17 cellular contexts compared by ENCODE assay signal in genomic region chr10:130709415-130709814, GRCh38.
DNase-seq lines count a peak whose midpoint lies in the region; TF ChIP-seq lines count a peak whose summit lies in the region.
"Had no signal": no experiment of that assay in that cellular context is flagged by ENCODE, and none has a peak within 500 bp of the region (broad histone marks: within the 10 kb centered on the region; RNA-seq: fewer than 3 reads in every experiment).

No MANE protein-coding gene starts in this region.

- H3K9ac ChIP-seq in BLaER1, result no peak overlapping the region
- H3K9ac ChIP-seq in BLaER1 treated with 17β-estradiol and CSF1 and Interleukin-3, amounts not matched to agents 10 nM and 100 nM, result no peak overlapping the region
- no peak overlapping the region for H3K9ac ChIP-seq in endodermal cell (ENCODE audit: extremely low read depth, low read length, poor library complexity, severe bottlenecking)

- 89 to 92% methylated on average over 2 of the region's 2 CpGs for WGBS in endodermal cell (ENCODE audit: insufficient coverage in 1 of 2, insufficient read length in 1 of 2), 2 experiments

- no peak for TF ChIP-seq CTCF in endodermal cell (conservative IDR thresholded peaks at IDR 0.05)

- H3K4me1 ChIP-seq in BLaER1, result peaks cover 64% of the 10 kb centered on the region
- peaks cover 14 to 57% (median 39%) of the 10 kb centered on the region in 10 experiments for H3K4me1 ChIP-seq in BLaER1 treated with 17β-estradiol and CSF1 and Interleukin-3, amounts not matched to agents 10 nM and 100 nM
- no peaks in the 10 kb centered on the region for H3K4me1 ChIP-seq in endodermal cell (ENCODE audit: control insufficient read depth, insufficient read depth, low read length)

- H3K27ac ChIP-seq in BLaER1 (peak overlapping the region; percentile 7; the same call in 1 of the 2 replicates), endodermal cell (ENCODE audit: low read depth, low read length) (no peak overlapping the region)
- no peak overlapping the region for H3K27ac ChIP-seq in BLaER1 treated with 17β-estradiol and CSF1 and Interleukin-3, amounts not matched to agents 10 nM and 100 nM

- H3K27ac Mint-ChIP-seq in endodermal cell, result no peak overlapping the region
- H3K27ac Mint-ChIP-seq: CD14-positive monocyte; CD4-positive, alpha-beta T cell; CD8-positive, alpha-beta memory T cell had no signal

- no peaks in the 10 kb centered on the region for H4K20me1 ChIP-seq in BLaER1
- H4K20me1 ChIP-seq in BLaER1 treated with 17β-estradiol and CSF1 and Interleukin-3, amounts not matched to agents 10 nM and 100 nM, result no peaks in the 10 kb centered on the region; a peak in 1 of 22 replicates

- no peak overlapping the region for H3K4me3 Mint-ChIP-seq in endodermal cell
- H3K4me3 Mint-ChIP-seq: CD14-positive monocyte; CD4-positive, alpha-beta T cell; CD8-positive, alpha-beta memory T cell had no signal

- intact Hi-C loops in posterior vena cava (cut with DNase I), result no loop called here

- peak overlapping the region; percentile 57 for H3K4me2 ChIP-seq in BLaER1
- H3K4me2 ChIP-seq in BLaER1 treated with 17β-estradiol and CSF1 and Interleukin-3, amounts not matched to agents 10 nM and 100 nM, result peak overlapping the region in 8 of 11 experiments; percentile 53 to 78 (median 67); a peak in 14 of 22 replicates

- H3K9me3 Mint-ChIP-seq in endodermal cell, result no peaks in the 10 kb centered on the region
- H3K9me3 Mint-ChIP-seq: CD4-positive, alpha-beta T cell had no signal

- H3K9me3 ChIP-seq in BLaER1, result no peaks in the 10 kb centered on the region
- H3K9me3 ChIP-seq in BLaER1 treated with 17β-estradiol and CSF1 and Interleukin-3, amounts not matched to agents 10 nM and 100 nM (replicated peaks in 1 of 11), result no peaks in the 10 kb centered on the region
- H3K9me3 ChIP-seq in endodermal cell (ENCODE audit: control insufficient read depth, low read length), result no peaks in the 10 kb centered on the region

- no peaks in the 10 kb centered on the region for H3K4me1 Mint-ChIP-seq in endodermal cell
- H3K4me1 Mint-ChIP-seq: CD8-positive, alpha-beta memory T cell had no signal

- peaks cover 12% of the 10 kb centered on the region for H3K27me3 Mint-ChIP-seq in endodermal cell (ENCODE audit: insufficient read depth)

- H3K4me3 ChIP-seq in BLaER1, result no peak overlapping the region
- no peak overlapping the region for H3K4me3 ChIP-seq in BLaER1 treated with 17β-estradiol and CSF1 and Interleukin-3, amounts not matched to agents 10 nM and 100 nM
- H3K4me3 ChIP-seq in endodermal cell (ENCODE audit: low read length), result no peak overlapping the region
- H3K4me3 ChIP-seq: GM12878 had no signal

- no peaks in the 10 kb centered on the region for H3K27me3 ChIP-seq in BLaER1
- H3K27me3 ChIP-seq in BLaER1 treated with 17β-estradiol and CSF1 and Interleukin-3, amounts not matched to agents 10 nM and 100 nM, result no peaks in the 10 kb centered on the region
- H3K27me3 ChIP-seq in endodermal cell (ENCODE audit: control insufficient read depth, insufficient read depth, low read length, poor library complexity, severe bottlenecking), result no peaks in the 10 kb centered on the region

- no peaks in the 10 kb centered on the region for H3K36me3 Mint-ChIP-seq in endodermal cell (ENCODE audit: low read depth)
- H3K36me3 Mint-ChIP-seq: CD14-positive monocyte; CD8-positive, alpha-beta memory T cell had no signal

- no peaks in the 10 kb centered on the region for H3K36me3 ChIP-seq in BLaER1
- H3K36me3 ChIP-seq in BLaER1 treated with 17β-estradiol and CSF1 and Interleukin-3, amounts not matched to agents 10 nM and 100 nM, result no peaks in the 10 kb centered on the region
- H3K36me3 ChIP-seq in endodermal cell (ENCODE audit: control insufficient read depth, insufficient read depth, low read length), result no peaks in the 10 kb centered on the region

- DNase-seq in mesenteric fat pad (ENCODE audit: low spot score), result peak; percentile 72
- peak; percentile 29 for DNase-seq in posterior vena cava (ENCODE audit: low spot score)
- DNase-seq in activated CD4-positive, alpha-beta T cell treated with anti-CD3 and anti-CD28 coated beads, Interleukin-2, amount 50 U/mL, for 1 hour, result no peak
- DNase-seq in endodermal cell, result no peak
- DNase-seq: CD4-positive, alpha-beta T cell; CD8-positive, alpha-beta memory T cell; DMS 273 treated with DMSO at 0.1 percent for 48 hours; DMS79; EL; GDM1; GOT3; H7; HCEC 1CT had no signal

Comparison
In these comparisons a context has a peak if more than half of its experiments do, and no peak if none do; other contexts are left out.
1. DNase-seq: peak in mesenteric fat pad (single experiment) and posterior vena cava (single experiment); none in activated CD4-positive, alpha-beta T cell treated with anti-CD3 and anti-CD28 coated beads, Interleukin-2, amount 50 U/mL, for 1 hour (single experiment) and endodermal cell (single experiment).